1 cellular context compared by ENCODE assay signal in genomic region chr2:236164201-236164982, GRCh38.
TF ChIP-seq lines count a peak whose summit lies in the region.

No MANE protein-coding gene starts in this region.

TF ChIP-seq in WTC11, 78 proteins besides CTCF, POLR2A, EP300 and RAD21 (continued from another document):
- TF ChIP-seq RELA (CRISPR knock-in tag; IDR thresholded peaks at IDR 0.05; ENCODE audit: borderline replicate concordance) (peak; percentile 11; the same call in 1 of the 2 replicates), MYBL2 (CRISPR knock-in tag; IDR thresholded peaks at IDR 0.05) (0 out of 2 replicates have a peak, but pooled peaks have one; percentile 54), AFF4 (CRISPR knock-in tag; IDR thresholded peaks at IDR 0.05; ENCODE audit: borderline replicate concordance) (no peak), HMGXB4 (CRISPR knock-in tag; IDR thresholded peaks at IDR 0.05) (no peak; the same call in 1 of the 2 replicates), GABPB1 (CRISPR knock-in tag; IDR thresholded peaks at IDR 0.05) (no peak), ZNF263 (CRISPR knock-in tag; IDR thresholded peaks at IDR 0.05; ENCODE audit: low read depth) (0 out of 2 replicates have a peak, but pooled peaks have one; percentile 41), ARID4B (CRISPR knock-in tag; IDR thresholded peaks at IDR 0.05; ENCODE audit: borderline replicate concordance) (0 out of 2 replicates have a peak, but pooled peaks have one; percentile 58), FOXK1 (CRISPR knock-in tag; IDR thresholded peaks at IDR 0.05) (peak; percentile 53; the same call in 1 of the 2 replicates)
